10 cellular contexts compared by ENCODE assay signal in the genomic region with DNA sequence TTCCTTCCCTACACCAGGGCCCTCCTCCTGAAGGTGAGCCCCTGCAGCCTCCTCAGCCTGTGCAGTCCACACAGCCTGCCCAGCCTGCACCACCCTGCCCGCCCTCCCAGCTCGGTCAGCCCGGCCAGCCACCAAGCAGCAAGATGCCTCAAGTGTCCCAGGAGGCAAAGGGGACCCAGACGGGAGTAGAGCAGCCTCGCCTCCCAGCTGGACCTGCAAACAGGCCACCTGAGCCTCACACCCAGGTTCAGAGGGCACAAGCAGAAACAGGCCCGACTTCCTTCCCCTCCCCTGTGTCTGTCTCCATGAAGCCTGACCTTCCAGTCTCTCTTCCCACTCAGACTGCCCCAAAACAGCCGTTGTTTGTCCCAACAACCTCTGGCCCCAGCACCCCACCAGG. TPM values are rescaled to one million over a fixed set of nuclear protein-coding genes. Genes with fewer than 3 reads are reported as not detected.
DNase-seq lines count a peak whose midpoint lies in the region; ATAC-seq and TF ChIP-seq lines count a peak whose summit lies in the region.
"Had no signal": no experiment of that assay in that cellular context is flagged by ENCODE, and none has a peak within 500 bp of the region (broad histone marks: within the 10 kb centered on the region; RNA-seq: fewer than 3 reads in every experiment).

No MANE protein-coding gene starts in this region.

- H3K27ac Mint-ChIP-seq in CD4-positive, CD25-positive, alpha-beta regulatory T cell = peak overlapping the region in 2 of 3 donors; percentile 81 to 86
- H3K27ac Mint-ChIP-seq in neural progenitor cell = peak overlapping the region; percentile 91

- H3K9ac ChIP-seq in neural progenitor cell = no peak overlapping the region

- H3K4me3 Mint-ChIP-seq in CD4-positive, CD25-positive, alpha-beta regulatory T cell = no peak overlapping the region
- H3K4me3 Mint-ChIP-seq in neural progenitor cell = no peak overlapping the region

- H3K36me3 ChIP-seq in CD4-positive, CD25-positive, alpha-beta regulatory T cell (ENCODE audit: control insufficient read depth, insufficient read depth, low read length) = peaks cover 84% of the 10 kb centered on the region
- H3K36me3 ChIP-seq in ectodermal cell (ENCODE audit: control insufficient read depth, insufficient read depth, low read length) = peaks cover 75% of the 10 kb centered on the region
- no peaks in the 10 kb centered on the region for H3K36me3 ChIP-seq in neural progenitor cell

- peaks cover 5% of the 10 kb centered on the region for H4K20me1 ChIP-seq in neural progenitor cell (ENCODE audit: low read depth)

- no peaks in the 10 kb centered on the region for H3K9me3 Mint-ChIP-seq in CD4-positive, CD25-positive, alpha-beta regulatory T cell
- no peaks in the 10 kb centered on the region for H3K9me3 Mint-ChIP-seq in neural progenitor cell

- H3K27ac ChIP-seq in CD4-positive, CD25-positive, alpha-beta regulatory T cell (ENCODE audit: insufficient read depth, low read length, poor library complexity, severe bottlenecking) = no peak overlapping the region
- H3K27ac ChIP-seq in RWPE1 = peak overlapping the region; percentile 75
- peak overlapping the region; percentile 16 for H3K27ac ChIP-seq in ectodermal cell (ENCODE audit: insufficient read depth, low read depth, low read length, poor library complexity, severe bottlenecking)
- H3K27ac ChIP-seq in neural progenitor cell = no peak overlapping the region

- H2AFZ ChIP-seq in neural progenitor cell (replicated peaks) = no peak overlapping the region

- H3F3A ChIP-seq in neural progenitor cell (ENCODE audit: low read depth) = peaks cover 7% of the 10 kb centered on the region

- no peak overlapping the region for H3K4me3 ChIP-seq in CD4-positive, CD25-positive, alpha-beta regulatory T cell (ENCODE audit: low read depth, low read length)
- H3K4me3 ChIP-seq in ectodermal cell (ENCODE audit: insufficient read depth, low read depth, low read length) (no peak overlapping the region), neural progenitor cell (no peak overlapping the region)

- CTCF ChIA-PET in RWPE1 (lab: Yijun Ruan, JAX) = no interaction called here

- no peaks in the 10 kb centered on the region for H3K27me3 Mint-ChIP-seq in CD4-positive, CD25-positive, alpha-beta regulatory T cell
- H3K27me3 Mint-ChIP-seq in neural progenitor cell (ENCODE audit: insufficient read depth, low read depth) = peaks cover 11% of the 10 kb centered on the region

- TF ChIP-seq CTCF in RWPE1 (conservative IDR thresholded peaks at IDR 0.05; ENCODE audit: low read depth) (no peak), neural progenitor cell (IDR thresholded peaks at IDR 0.05) (no peak), omental fat pad (IDR thresholded peaks at IDR 0.05) (no peak)

- H3K79me2 ChIP-seq in neural progenitor cell (ENCODE audit: low read depth) = no peaks in the 10 kb centered on the region

- H3K4me2 ChIP-seq in neural progenitor cell = no peak overlapping the region

- POLR2A ChIA-PET in RWPE1 (lab: Yijun Ruan, JAX; ENCODE audit: low non-redundant PET) = no interaction called here

- ATAC-seq in CD4-positive, CD25-positive, alpha-beta regulatory T cell (ENCODE audit: low read depth in 2 of 2) = no peak
- no peak for ATAC-seq in omental fat pad (ENCODE audit: low FRiP score)

- peaks cover 47% of the 10 kb centered on the region for H3K36me3 Mint-ChIP-seq in CD4-positive, CD25-positive, alpha-beta regulatory T cell
- H3K36me3 Mint-ChIP-seq in neural progenitor cell = peaks cover 57% of the 10 kb centered on the region

- H3K4me1 Mint-ChIP-seq in CD4-positive, CD25-positive, alpha-beta regulatory T cell = peaks cover 0 to 5% (median 0%) of the 10 kb centered on the region in 4 donors
- H3K4me1 Mint-ChIP-seq in neural progenitor cell = peaks cover 4% of the 10 kb centered on the region

- H3K9me3 ChIP-seq in CD4-positive, CD25-positive, alpha-beta regulatory T cell (ENCODE audit: control insufficient read depth in 2 of 2, low read length in 2 of 2) = no peaks in the 10 kb centered on the region
- H3K9me3 ChIP-seq in ectodermal cell (ENCODE audit: control insufficient read depth, low read length) (no peaks in the 10 kb centered on the region), neural progenitor cell (ENCODE audit: low read depth) (no peaks in the 10 kb centered on the region)

- WGBS in ectodermal cell, 2 experiments = 95 to 96% methylated on average over 7 of the region's 7 CpGs

- no peak for DNase-seq in CD4-positive, CD25-positive, alpha-beta regulatory T cell
- DNase-seq in RWPE1 (ENCODE audit: low spot score) = no peak
- no peak for DNase-seq in neural progenitor cell (ENCODE audit: low spot score)
- no peak for DNase-seq in NCI-H2171 (lab: John Stamatoyannopoulos, UW)
- DNase-seq in iPS-NIHi7 (ENCODE audit: extremely low spot score) = no peak
- DNase-seq in omental fat pad (ENCODE audit: low spot score) = no peak
- DNase-seq in stimulated activated CD4-positive, alpha-beta T cell treated with anti-CD3 and anti-CD28 coated beads, Interleukin-4, amount 100 ng/mL, for 1 hour = no peak
- DNase-seq: Kasumi-1, NCI-H446 treated with DMSO at 0.1 percent for 48 hours had no signal

- no peaks in the 10 kb centered on the region for H3K4me1 ChIP-seq in CD4-positive, CD25-positive, alpha-beta regulatory T cell (ENCODE audit: control insufficient read depth, insufficient read depth, low read length, poor library complexity, severe bottlenecking)
- no peaks in the 10 kb centered on the region for H3K4me1 ChIP-seq in ectodermal cell (ENCODE audit: control insufficient read depth, insufficient read depth, low read length)
- H3K4me1 ChIP-seq in neural progenitor cell = no peaks in the 10 kb centered on the region

- no peaks in the 10 kb centered on the region for H3K27me3 ChIP-seq in CD4-positive, CD25-positive, alpha-beta regulatory T cell (ENCODE audit: control insufficient read depth, insufficient read depth, low read length)
- H3K27me3 ChIP-seq in ectodermal cell (ENCODE audit: control insufficient read depth, insufficient read depth, low read length, poor library complexity, severe bottlenecking) (no peaks in the 10 kb centered on the region), neural progenitor cell (no peaks in the 10 kb centered on the region)

RNA-seq across cellular contexts. Expression of gene ZBTB17, which starts 38.8 kb away (rescaled TPM):
- total RNA-seq in CD4-positive, CD25-positive, alpha-beta regulatory T cell = 93.0 TPM
- 10 to 100 TPM; 13.5 to 20.9 (median 16.3) TPM for polyA plus RNA-seq in CD4-positive, CD25-positive, alpha-beta regulatory T cell
- polyA plus RNA-seq in ectodermal cell (2013, experiment 1 of 4) = 37.2 TPM
- 32.1 TPM for polyA plus RNA-seq in ectodermal cell (2013, experiment 2 of 4)
- polyA plus RNA-seq in ectodermal cell (2013, experiment 3 of 4) = 25.8 TPM
- 27.4 TPM for polyA plus RNA-seq in ectodermal cell (2013, experiment 4 of 4)
- total RNA-seq in neural progenitor cell (ENCODE audit: low replicate concordance) (19.5 and 34.0 TPM in 2 replicates), omental fat pad (10 to 100 TPM; 20.7 to 53.6 (median 27.8) TPM)

Comparison
In these comparisons a context has a peak if more than half of its experiments do, and no peak if none do; other contexts are left out.
1. H3K27ac ChIP-seq: peak in RWPE1 (single experiment) and ectodermal cell (single experiment); none in CD4-positive, CD25-positive, alpha-beta regulatory T cell (single experiment) and neural progenitor cell (single experiment).